In the genomic region with DNA sequence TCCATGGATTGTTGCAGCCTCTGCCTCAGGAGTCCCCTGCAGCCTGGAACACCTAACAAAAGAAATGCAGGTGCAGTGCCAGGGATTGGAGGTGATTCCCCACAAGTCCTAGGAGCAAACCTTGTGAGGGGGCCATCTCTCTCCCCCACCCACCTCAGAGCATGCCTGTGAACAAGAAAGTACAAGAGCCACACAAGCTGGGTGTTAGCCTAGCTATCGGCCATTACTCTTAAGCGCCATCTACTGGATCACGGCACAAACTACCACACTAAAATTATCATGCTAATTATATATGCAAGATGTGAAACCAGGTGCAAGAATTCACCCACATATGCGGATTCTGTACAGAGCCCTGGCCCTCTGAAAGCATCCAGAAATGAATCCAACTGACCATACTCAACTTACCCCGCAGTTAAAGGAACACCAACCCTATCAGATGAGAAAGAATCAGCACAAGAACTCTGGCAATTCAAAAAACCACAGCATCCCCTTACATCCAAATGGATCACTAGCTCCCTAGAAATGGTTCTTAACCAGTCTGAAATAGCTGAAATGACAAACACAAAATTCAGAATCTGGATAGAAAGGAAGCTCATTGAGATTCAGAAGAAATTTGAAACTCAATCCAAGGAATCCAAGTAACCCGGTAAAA, we compare ENCODE assay signal across 8 cellular contexts. TPM values are rescaled to one million over a fixed set of nuclear protein-coding genes. Genes with fewer than 3 reads are reported as not detected.
DNase-seq lines count a peak whose midpoint lies in the region; ATAC-seq, FAIRE-seq and TF ChIP-seq lines count a peak whose summit lies in the region.

No MANE protein-coding gene starts in this region.

- peak; percentile 67 for ATAC-seq in GM21447 (IDR thresholded peaks at IDR 0.05; ENCODE audit: unreplicated experiment)

- H3K4me1 ChIP-seq in left ventricle myocardium inferior, result no peaks in the 10 kb centered on the region
- no peaks in the 10 kb centered on the region for H3K4me1 ChIP-seq in sigmoid colon

- no peak for TF ChIP-seq POLR2A in sigmoid colon (IDR thresholded peaks at IDR 0.05)

- peak; percentile 84 for FAIRE-seq in D721Med (lab: Jason Lieb, UNC)

- TF ChIP-seq CTCF in D721Med (IDR thresholded peaks at IDR 0.05; ENCODE audit: insufficient read depth, missing control alignments) (peak; percentile 85), left ventricle myocardium inferior (IDR thresholded peaks at IDR 0.05; ENCODE audit: borderline replicate concordance) (peak; percentile 78), sigmoid colon (IDR thresholded peaks at IDR 0.05) (peak; percentile 9 to 78 (median 47))

- H3K27me3 ChIP-seq in left ventricle myocardium inferior (ENCODE audit: low read depth), result no peaks in the 10 kb centered on the region
- H3K27me3 ChIP-seq in sigmoid colon, result no peaks in the 10 kb centered on the region

- no peak for TF ChIP-seq EP300 in sigmoid colon (IDR thresholded peaks at IDR 0.05)

- intact Hi-C loops in left ventricle myocardium inferior (cut with micrococcal nuclease), result no loop called here
- intact Hi-C loops in sigmoid colon (cut with DNase I), result no loop called here

- H3K36me3 ChIP-seq in left ventricle myocardium inferior, result no peaks in the 10 kb centered on the region
- no peaks in the 10 kb centered on the region for H3K36me3 ChIP-seq in sigmoid colon

- peak; percentile 48 for DNase-seq in D721Med (ENCODE audit: insufficient read length, low spot score)
- peak; percentile 51 for DNase-seq in LHCN-M2 (ENCODE audit: low read depth)
- DNase-seq in SHP77 treated with DMSO at 0.1 percent for 48 hours (lab: John Stamatoyannopoulos, UW), result peak; percentile 3
- peak; percentile 8 for DNase-seq in activated naive CD8-positive, alpha-beta T cell treated with anti-CD3 and anti-CD28 coated beads, Interleukin-2, amount 50 U/mL, for 16 hours (ENCODE audit: low read depth, low spot score)
- DNase-seq in left ventricle myocardium inferior, result no peak
- DNase-seq in sigmoid colon, result no peak
- no peak for DNase-seq in NCI-H187 treated with DMSO at 0.1 percent for 48 hours (lab: John Stamatoyannopoulos, UW)

- WGBS in sigmoid colon, 2 donors, result 18 to 19% methylated on average over 6 of the region's 6 CpGs

- no peak overlapping the region for H3K4me3 ChIP-seq in left ventricle myocardium inferior
- H3K4me3 ChIP-seq in sigmoid colon, result no peak overlapping the region

- H3K9me3 ChIP-seq in left ventricle myocardium inferior (replicated peaks) (peaks cover 4% of the 10 kb centered on the region), sigmoid colon (no peaks in the 10 kb centered on the region)

- H3K27ac ChIP-seq in left ventricle myocardium inferior (replicated peaks) (no peak overlapping the region), sigmoid colon (no peak overlapping the region)

RNA-seq across cellular contexts. Expression of a gene that starts 16.5 kb away (rescaled TPM):
- not detected in 2 replicates for total RNA-seq in LHCN-M2 (2014; rRNA removed)
- 0.13 TPM for polyA plus RNA-seq in LHCN-M2 (2012)
- total RNA-seq in left ventricle myocardium inferior, result not detected
- total RNA-seq in sigmoid colon, result 1 to 10 TPM in 1 of 4 donors, not detected in 3; 8.9 TPM
- 100 to 1,000 TPM; 148 to 519 (median 347) TPM for polyA plus RNA-seq in sigmoid colon

RNA-seq across cellular contexts. Expression of a gene that starts 38.1 kb away (rescaled TPM):
- 14.9 and 18.6 TPM in 2 replicates for total RNA-seq in LHCN-M2 (2014; rRNA removed)
- 31.9 TPM for polyA plus RNA-seq in LHCN-M2 (2012)
- 40.6 TPM for total RNA-seq in left ventricle myocardium inferior
- 10 to 100 TPM; 24.4 to 32.4 (median 25.7) TPM for total RNA-seq in sigmoid colon
- 10 to 100 TPM; 23.2 to 30.6 (median 25.4) TPM for polyA plus RNA-seq in sigmoid colon

Comparison
In these comparisons a context has a peak if more than half of its experiments do, and no peak if none do; other contexts are left out.
1. DNase-seq: peak in D721Med (single experiment), LHCN-M2 (single experiment), SHP77 treated with DMSO at 0.1 percent for 48 hours (single experiment) and activated naive CD8-positive, alpha-beta T cell treated with anti-CD3 and anti-CD28 coated beads, Interleukin-2, amount 50 U/mL, for 16 hours (single experiment); none in left ventricle myocardium inferior (single experiment), sigmoid colon (single experiment) and NCI-H187 treated with DMSO at 0.1 percent for 48 hours (single experiment).
2. Peak in every context shown above with its lines, with median percentiles within 50 percentile points of each other: CTCF ChIP-seq.